Comparison of ENCODE assay signal across 28 cellular contexts in the genomic region with DNA sequence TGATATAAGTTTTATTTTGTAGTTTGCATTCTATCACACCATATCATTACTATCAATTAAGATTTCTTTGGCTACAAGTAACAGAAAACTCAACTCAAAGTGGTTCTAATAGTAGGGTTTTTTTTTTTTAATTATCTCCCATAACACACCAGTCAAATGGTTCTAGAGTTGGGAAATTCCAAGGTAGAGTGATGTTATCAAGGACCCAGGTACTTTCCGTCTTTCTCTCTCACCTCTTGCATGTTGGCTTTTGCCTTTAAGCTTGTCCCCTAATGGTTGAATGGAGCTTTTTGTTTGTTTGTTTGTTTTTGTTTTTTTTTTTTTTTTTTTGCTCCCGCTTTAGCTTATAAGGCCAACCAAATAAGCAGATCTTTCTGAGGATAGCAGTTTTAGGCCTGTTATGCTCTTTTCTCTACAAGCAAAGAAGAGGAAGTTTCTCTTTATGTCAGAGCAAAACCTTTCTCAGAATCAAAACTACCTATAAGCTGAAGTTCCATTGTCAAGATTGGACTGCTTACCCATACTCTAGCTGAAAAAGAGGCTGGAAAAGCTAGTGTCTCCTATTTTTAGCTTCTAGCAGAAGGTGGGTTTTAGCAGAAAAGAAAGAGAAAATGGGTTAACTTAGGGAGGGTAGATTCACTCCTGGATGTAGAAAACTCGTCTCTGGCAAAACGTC.
"Had no signal": no experiment of that assay in that cellular context is flagged by ENCODE, and none has a peak within 500 bp of the region (broad histone marks: within the 10 kb centered on the region; RNA-seq: fewer than 3 reads in every experiment).

No MANE protein-coding gene starts in this region.

- H3K27me3 Mint-ChIP-seq: effector memory CD8-positive, alpha-beta T cell had no signal

- H3K4me3 Mint-ChIP-seq: effector memory CD8-positive, alpha-beta T cell; endodermal cell; mesothelial cell of epicardium; naive B cell had no signal

- H3K27ac Mint-ChIP-seq: effector memory CD8-positive, alpha-beta T cell; endodermal cell; mesothelial cell of epicardium; naive B cell had no signal

- H3K4me1 Mint-ChIP-seq: endodermal cell, mesothelial cell of epicardium, naive B cell had no signal

- H3K9me3 ChIP-seq: esophagus squamous epithelium, left lung, lower lobe of right lung had no signal

- ATAC-seq: effector memory CD8-positive, alpha-beta T cell; esophagus mucosa; gastrocnemius medialis; heart right ventricle; left cardiac atrium; left lung; left ventricle myocardium superior; lower lobe of right lung; mucosa of descending colon had no signal

- H3K36me3 ChIP-seq: esophagus squamous epithelium, gastrocnemius medialis, heart right ventricle, left lung, lower lobe of right lung had no signal

- H3K27me3 ChIP-seq: esophagus squamous epithelium, gastrocnemius medialis, left lung had no signal

- H3K27ac ChIP-seq: coronary artery, dorsolateral prefrontal cortex, epithelial cell of prostate, esophagus squamous epithelium, gastrocnemius medialis, heart right ventricle, left lung, lower lobe of right lung had no signal

- H3K9me3 Mint-ChIP-seq: effector memory CD8-positive, alpha-beta T cell had no signal

- H3K36me3 Mint-ChIP-seq: mesothelial cell of epicardium, naive B cell had no signal

- H3K4me1 ChIP-seq: esophagus squamous epithelium, gastrocnemius medialis, heart right ventricle, left lung, lower lobe of right lung had no signal

- FAIRE-seq: endometrium, islet of Langerhans, keratinocyte had no signal

- H3K4me3 ChIP-seq: coronary artery, dorsolateral prefrontal cortex, esophagus squamous epithelium, gastrocnemius medialis, heart right ventricle, left lung, lower lobe of right lung, mucosa of descending colon had no signal

- DNase-seq: dermis blood vessel endothelial cell; dorsolateral prefrontal cortex; effector CD8-positive, alpha-beta T cell; effector memory CD8-positive, alpha-beta T cell; endodermal cell; erythroblast; esophagus squamous epithelium; foreskin fibroblast; foreskin melanocyte; gastrocnemius medialis; glutamatergic neuron; head of caudate nucleus; heart right ventricle; hippocampal formation; left cardiac atrium; left lung; left ventricle myocardium superior; lower lobe of right lung; mesenchymal stem cell; mucosa of descending colon; naive B cell had no signal
